Comparison of ENCODE assay signal across 33 cellular contexts in genomic region chr13:84630486-84630885, GRCh38.
"Had no signal": no experiment of that assay in that cellular context is flagged by ENCODE, and none has a peak within 500 bp of the region (broad histone marks: within the 10 kb centered on the region; RNA-seq: fewer than 3 reads in every experiment).

No MANE protein-coding gene starts in this region.

- H3K27me3 Mint-ChIP-seq: activated B cell treated with CpG ODN at 0.5 μM for 24 hours; activated CD8-positive, alpha-beta T cell treated with anti-CD3 and anti-CD28 coated beads for 36 hours; activated naive CD4-positive, alpha-beta T cell treated with anti-CD3 and anti-CD28 coated beads, Interleukin-2, amount 50 U/mL, for 24 hours; activated naive CD8-positive, alpha-beta T cell treated with anti-CD3 and anti-CD28 coated beads for 36 hours; activated naive CD8-positive, alpha-beta T cell treated with anti-CD3 and anti-CD28 coated beads, Interleukin-2, amount 50 U/mL, for 24 hours; activated T-helper 17 cell treated with anti-CD3 and anti-CD28 coated beads, Interleukin-2, amount 50 U/mL, for 72 hours; T-cell had no signal

- H3K4me3 ChIP-seq: adrenal gland, colonic mucosa, esophagus squamous epithelium, gastroesophageal sphincter had no signal

- H3K4me1 Mint-ChIP-seq: activated B cell treated with CpG ODN at 0.5 μM for 24 hours; activated naive CD4-positive, alpha-beta T cell treated with anti-CD3 and anti-CD28 coated beads, Interleukin-2, amount 50 U/mL, for 24 hours; activated naive CD8-positive, alpha-beta T cell treated with anti-CD3 and anti-CD28 coated beads for 36 hours; activated naive CD8-positive, alpha-beta T cell treated with anti-CD3 and anti-CD28 coated beads, Interleukin-2, amount 50 U/mL, for 24 hours; activated T-helper 17 cell treated with anti-CD3 and anti-CD28 coated beads, Interleukin-2, amount 50 U/mL, for 72 hours; T-cell had no signal

- H3K9me3 ChIP-seq: adrenal gland, colonic mucosa, esophagus squamous epithelium, gastroesophageal sphincter had no signal

- H3K27ac Mint-ChIP-seq: activated B cell treated with CpG ODN at 0.5 μM for 24 hours; activated CD8-positive, alpha-beta T cell treated with anti-CD3 and anti-CD28 coated beads for 36 hours; activated naive CD4-positive, alpha-beta T cell treated with anti-CD3 and anti-CD28 coated beads, Interleukin-2, amount 50 U/mL, for 24 hours; activated naive CD8-positive, alpha-beta T cell treated with anti-CD3 and anti-CD28 coated beads for 36 hours; activated naive CD8-positive, alpha-beta T cell treated with anti-CD3 and anti-CD28 coated beads, Interleukin-2, amount 50 U/mL, for 24 hours; activated T-helper 17 cell treated with anti-CD3 and anti-CD28 coated beads, Interleukin-2, amount 50 U/mL, for 72 hours; T-cell; T-helper 1 cell treated with Interleukin-12 subunit alpha and Interleukin-12 subunit beta and Interleukin-4 antibody, amounts not matched to agents 30 μg/mL and 1 μg/mL, for 36 hours had no signal

- H3K36me3 Mint-ChIP-seq: activated naive CD4-positive, alpha-beta T cell treated with anti-CD3 and anti-CD28 coated beads, Interleukin-2, amount 50 U/mL, for 24 hours; activated naive CD8-positive, alpha-beta T cell treated with anti-CD3 and anti-CD28 coated beads for 36 hours; T-cell had no signal

- H3K36me3 ChIP-seq: adrenal gland, colonic mucosa, esophagus squamous epithelium, gastroesophageal sphincter, WERI-Rb-1 had no signal

- H3K4me3 Mint-ChIP-seq: activated B cell treated with CpG ODN at 0.5 μM for 24 hours; activated CD8-positive, alpha-beta T cell treated with anti-CD3 and anti-CD28 coated beads for 36 hours; activated naive CD4-positive, alpha-beta T cell treated with anti-CD3 and anti-CD28 coated beads, Interleukin-2, amount 50 U/mL, for 24 hours; activated naive CD8-positive, alpha-beta T cell treated with anti-CD3 and anti-CD28 coated beads for 36 hours; activated naive CD8-positive, alpha-beta T cell treated with anti-CD3 and anti-CD28 coated beads, Interleukin-2, amount 50 U/mL, for 24 hours; activated T-cell treated with anti-CD3 and anti-CD28 coated beads, Interleukin-2, amount 50 U/mL, for 4 hours; activated T-helper 17 cell treated with anti-CD3 and anti-CD28 coated beads, Interleukin-2, amount 50 U/mL, for 72 hours; T-cell; T-helper 1 cell treated with Interleukin-12 subunit alpha and Interleukin-12 subunit beta and Interleukin-4 antibody, amounts not matched to agents 30 μg/mL and 1 μg/mL, for 36 hours had no signal

- H3K4me1 ChIP-seq: adrenal gland, colonic mucosa, esophagus squamous epithelium, gastroesophageal sphincter had no signal

- H3K27me3 ChIP-seq: adrenal gland, colonic mucosa, esophagus squamous epithelium, gastroesophageal sphincter had no signal

- ATAC-seq: activated CD4-positive, CD25-positive, alpha-beta regulatory T cell treated with anti-CD3 and anti-CD28 coated beads, Interleukin-2, amount 50 U/mL, for 24 hours; activated CD8-positive, alpha-beta T cell treated with anti-CD3 and anti-CD28 coated beads for 36 hours; activated naive CD8-positive, alpha-beta T cell treated with anti-CD3 and anti-CD28 coated beads, Interleukin-2, amount 50 U/mL, for 24 hours; activated T-cell treated with anti-CD3 and anti-CD28 coated beads, Interleukin-2, amount 50 U/mL, for 4 hours; activated T-helper 17 cell treated with anti-CD3 and anti-CD28 coated beads, Interleukin-2, amount 50 U/mL, for 72 hours; gastroesophageal sphincter; T-cell had no signal

- DNase-seq: activated B cell treated with CpG ODN at 0.5 μM for 24 hours; activated CD4-positive, alpha-beta T cell treated with anti-CD3 and anti-CD28 coated beads for 48 hours; activated CD4-positive, alpha-beta T cell treated with anti-CD3 and anti-CD28 coated beads, Interleukin-2, amount 50 U/mL, for 1 hour; activated CD4-positive, alpha-beta T cell treated with anti-CD3 and anti-CD28 coated beads, Interleukin-2, amount 50 U/mL, for 48 hours; activated CD8-positive, alpha-beta memory T cell treated with anti-CD3 and anti-CD28 coated beads for 24 hours; activated CD8-positive, alpha-beta T cell treated with anti-CD3 and anti-CD28 coated beads for 36 hours; activated effector memory CD4-positive, alpha-beta T cell treated with Interleukin-2 at 50 U/mL for 16 hours; activated gamma-delta T cell treated with Interleukin-2 at 50 U/mL for 16 hours; activated naive CD4-positive, alpha-beta T cell treated with Interleukin-2 at 50 U/mL for 16 hours; activated naive CD8-positive, alpha-beta T cell treated with anti-CD3 and anti-CD28 coated beads for 36 hours; activated naive CD8-positive, alpha-beta T cell treated with anti-CD3 and anti-CD28 coated beads, Interleukin-2, amount 50 U/mL, for 24 hours; activated T-cell treated with anti-CD3 and anti-CD28 coated beads, Interleukin-2, amount 50 U/mL, for 4 hours; adrenal gland; amygdala; aorta; caudate nucleus; colonic mucosa; effector CD8-positive, alpha-beta T cell; esophagus squamous epithelium; foreskin melanocyte; head of caudate nucleus; SW 1271; T-cell; T-helper 9 cell; WERI-Rb-1 had no signal

- H3K9me3 Mint-ChIP-seq: activated CD8-positive, alpha-beta T cell treated with anti-CD3 and anti-CD28 coated beads for 36 hours; activated naive CD4-positive, alpha-beta T cell treated with anti-CD3 and anti-CD28 coated beads, Interleukin-2, amount 50 U/mL, for 24 hours; T-helper 1 cell treated with Interleukin-12 subunit alpha and Interleukin-12 subunit beta and Interleukin-4 antibody, amounts not matched to agents 30 μg/mL and 1 μg/mL, for 36 hours had no signal

- H3K27ac ChIP-seq: adrenal gland, colonic mucosa, epithelial cell of prostate, esophagus squamous epithelium, gastroesophageal sphincter, WERI-Rb-1 had no signal

- FAIRE-seq: endometrium, endothelial cell of umbilical vein had no signal
